ENCODE assay signal across 2 cellular contexts in the genomic region with DNA sequence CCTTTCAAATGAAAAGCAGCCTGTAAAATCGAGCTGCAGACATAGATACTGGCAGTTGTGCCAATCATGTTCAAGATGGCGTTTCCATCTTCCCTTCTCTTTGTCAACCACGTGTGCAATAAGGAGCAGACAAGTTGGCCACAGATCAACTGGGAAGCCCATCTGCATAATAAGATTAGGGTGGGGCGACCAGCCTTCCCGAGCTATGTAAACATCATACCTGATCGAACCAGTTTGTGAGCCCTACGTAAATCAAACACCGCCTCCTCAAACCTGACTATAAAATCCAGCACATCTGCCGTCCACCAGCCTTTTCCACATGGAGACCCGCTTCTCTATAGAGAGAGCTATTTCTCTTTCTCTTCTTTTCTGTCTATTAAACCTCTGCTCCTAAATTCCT.
TF ChIP-seq lines count a peak whose summit lies in the region.

No MANE protein-coding gene starts in this region.

TF ChIP-seq in GM23338, 12 proteins besides CTCF, POLR2A, EP300 and RAD21 (continued from another document):
- TF ChIP-seq, protein P1, sequence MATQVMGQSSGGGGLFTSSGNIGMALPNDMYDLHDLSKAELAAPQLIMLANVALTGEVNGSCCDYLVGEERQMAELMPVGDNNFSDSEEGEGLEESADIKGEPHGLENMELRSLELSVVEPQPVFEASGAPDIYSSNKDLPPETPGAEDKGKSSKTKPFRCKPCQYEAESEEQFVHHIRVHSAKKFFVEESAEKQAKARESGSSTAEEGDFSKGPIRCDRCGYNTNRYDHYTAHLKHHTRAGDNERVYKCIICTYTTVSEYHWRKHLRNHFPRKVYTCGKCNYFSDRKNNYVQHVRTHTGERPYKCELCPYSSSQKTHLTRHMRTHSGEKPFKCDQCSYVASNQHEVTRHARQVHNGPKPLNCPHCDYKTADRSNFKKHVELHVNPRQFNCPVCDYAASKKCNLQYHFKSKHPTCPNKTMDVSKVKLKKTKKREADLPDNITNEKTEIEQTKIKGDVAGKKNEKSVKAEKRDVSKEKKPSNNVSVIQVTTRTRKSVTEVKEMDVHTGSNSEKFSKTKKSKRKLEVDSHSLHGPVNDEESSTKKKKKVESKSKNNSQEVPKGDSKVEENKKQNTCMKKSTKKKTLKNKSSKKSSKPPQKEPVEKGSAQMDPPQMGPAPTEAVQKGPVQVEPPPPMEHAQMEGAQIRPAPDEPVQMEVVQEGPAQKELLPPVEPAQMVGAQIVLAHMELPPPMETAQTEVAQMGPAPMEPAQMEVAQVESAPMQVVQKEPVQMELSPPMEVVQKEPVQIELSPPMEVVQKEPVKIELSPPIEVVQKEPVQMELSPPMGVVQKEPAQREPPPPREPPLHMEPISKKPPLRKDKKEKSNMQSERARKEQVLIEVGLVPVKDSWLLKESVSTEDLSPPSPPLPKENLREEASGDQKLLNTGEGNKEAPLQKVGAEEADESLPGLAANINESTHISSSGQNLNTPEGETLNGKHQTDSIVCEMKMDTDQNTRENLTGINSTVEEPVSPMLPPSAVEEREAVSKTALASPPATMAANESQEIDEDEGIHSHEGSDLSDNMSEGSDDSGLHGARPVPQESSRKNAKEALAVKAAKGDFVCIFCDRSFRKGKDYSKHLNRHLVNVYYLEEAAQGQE (IDR thresholded peaks at IDR 0.05; ENCODE audit: unreplicated experiment): no peak
- TF ChIP-seq EZH2 (IDR thresholded peaks at IDR 0.05; ENCODE audit: low read depth, unreplicated experiment) (no peak), POLR2AphosphoS5 (IDR thresholded peaks at IDR 0.05; ENCODE audit: low read depth) (no peak), ETS1 (IDR thresholded peaks at IDR 0.05) (no peak), STAT1 (IDR thresholded peaks at IDR 0.05; ENCODE audit: unreplicated experiment) (no peak), ZNF331 (CRISPR knock-in tag; IDR thresholded peaks at IDR 0.05; ENCODE audit: low read depth) (no peak), ZNF114 (CRISPR knock-in tag; IDR thresholded peaks at IDR 0.05) (no peak), NANOG (IDR thresholded peaks at IDR 0.05; ENCODE audit: borderline replicate concordance) (no peak)
- TF ChIP-seq, protein P2, sequence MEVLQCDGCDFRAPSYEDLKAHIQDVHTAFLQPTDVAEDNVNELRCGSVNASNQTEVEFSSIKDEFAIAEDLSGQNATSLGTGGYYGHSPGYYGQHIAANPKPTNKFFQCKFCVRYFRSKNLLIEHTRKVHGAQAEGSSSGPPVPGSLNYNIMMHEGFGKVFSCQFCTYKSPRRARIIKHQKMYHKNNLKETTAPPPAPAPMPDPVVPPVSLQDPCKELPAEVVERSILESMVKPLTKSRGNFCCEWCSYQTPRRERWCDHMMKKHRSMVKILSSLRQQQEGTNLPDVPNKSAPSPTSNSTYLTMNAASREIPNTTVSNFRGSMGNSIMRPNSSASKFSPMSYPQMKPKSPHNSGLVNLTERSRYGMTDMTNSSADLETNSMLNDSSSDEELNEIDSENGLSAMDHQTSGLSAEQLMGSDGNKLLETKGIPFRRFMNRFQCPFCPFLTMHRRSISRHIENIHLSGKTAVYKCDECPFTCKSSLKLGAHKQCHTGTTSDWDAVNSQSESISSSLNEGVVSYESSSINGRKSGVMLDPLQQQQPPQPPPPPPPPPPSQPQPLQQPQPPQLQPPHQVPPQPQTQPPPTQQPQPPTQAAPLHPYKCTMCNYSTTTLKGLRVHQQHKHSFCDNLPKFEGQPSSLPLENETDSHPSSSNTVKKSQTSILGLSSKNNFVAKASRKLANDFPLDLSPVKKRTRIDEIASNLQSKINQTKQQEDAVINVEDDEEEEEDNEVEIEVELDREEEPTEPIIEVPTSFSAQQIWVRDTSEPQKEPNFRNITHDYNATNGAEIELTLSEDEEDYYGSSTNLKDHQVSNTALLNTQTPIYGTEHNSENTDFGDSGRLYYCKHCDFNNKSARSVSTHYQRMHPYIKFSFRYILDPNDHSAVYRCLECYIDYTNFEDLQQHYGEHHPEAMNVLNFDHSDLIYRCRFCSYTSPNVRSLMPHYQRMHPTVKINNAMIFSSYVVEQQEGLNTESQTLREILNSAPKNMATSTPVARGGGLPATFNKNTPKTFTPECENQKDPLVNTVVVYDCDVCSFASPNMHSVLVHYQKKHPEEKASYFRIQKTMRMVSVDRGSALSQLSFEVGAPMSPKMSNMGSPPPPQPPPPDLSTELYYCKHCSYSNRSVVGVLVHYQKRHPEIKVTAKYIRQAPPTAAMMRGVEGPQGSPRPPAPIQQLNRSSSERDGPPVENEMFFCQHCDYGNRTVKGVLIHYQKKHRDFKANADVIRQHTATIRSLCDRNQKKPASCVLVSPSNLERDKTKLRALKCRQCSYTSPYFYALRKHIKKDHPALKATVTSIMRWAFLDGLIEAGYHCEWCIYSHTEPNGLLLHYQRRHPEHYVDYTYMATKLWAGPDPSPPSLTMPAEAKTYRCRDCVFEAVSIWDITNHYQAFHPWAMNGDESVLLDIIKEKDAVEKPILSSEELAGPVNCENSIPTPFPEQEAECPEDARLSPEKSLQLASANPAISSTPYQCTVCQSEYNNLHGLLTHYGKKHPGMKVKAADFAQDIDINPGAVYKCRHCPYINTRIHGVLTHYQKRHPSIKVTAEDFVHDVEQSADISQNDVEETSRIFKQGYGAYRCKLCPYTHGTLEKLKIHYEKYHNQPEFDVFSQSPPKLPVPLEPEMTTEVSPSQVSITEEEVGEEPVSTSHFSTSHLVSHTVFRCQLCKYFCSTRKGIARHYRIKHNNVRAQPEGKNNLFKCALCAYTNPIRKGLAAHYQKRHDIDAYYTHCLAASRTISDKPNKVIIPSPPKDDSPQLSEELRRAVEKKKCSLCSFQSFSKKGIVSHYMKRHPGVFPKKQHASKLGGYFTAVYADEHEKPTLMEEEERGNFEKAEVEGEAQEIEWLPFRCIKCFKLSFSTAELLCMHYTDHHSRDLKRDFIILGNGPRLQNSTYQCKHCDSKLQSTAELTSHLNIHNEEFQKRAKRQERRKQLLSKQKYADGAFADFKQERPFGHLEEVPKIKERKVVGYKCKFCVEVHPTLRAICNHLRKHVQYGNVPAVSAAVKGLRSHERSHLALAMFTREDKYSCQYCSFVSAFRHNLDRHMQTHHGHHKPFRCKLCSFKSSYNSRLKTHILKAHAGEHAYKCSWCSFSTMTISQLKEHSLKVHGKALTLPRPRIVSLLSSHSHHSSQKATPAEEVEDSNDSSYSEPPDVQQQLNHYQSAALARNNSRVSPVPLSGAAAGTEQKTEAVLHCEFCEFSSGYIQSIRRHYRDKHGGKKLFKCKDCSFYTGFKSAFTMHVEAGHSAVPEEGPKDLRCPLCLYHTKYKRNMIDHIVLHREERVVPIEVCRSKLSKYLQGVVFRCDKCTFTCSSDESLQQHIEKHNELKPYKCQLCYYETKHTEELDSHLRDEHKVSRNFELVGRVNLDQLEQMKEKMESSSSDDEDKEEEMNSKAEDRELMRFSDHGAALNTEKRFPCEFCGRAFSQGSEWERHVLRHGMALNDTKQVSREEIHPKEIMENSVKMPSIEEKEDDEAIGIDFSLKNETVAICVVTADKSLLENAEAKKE (CRISPR knock-in tag; IDR thresholded peaks at IDR 0.05): no peak

TF ChIP-seq in WTC11, 78 proteins besides CTCF, POLR2A, EP300 and RAD21 (continued from another document):
- TF ChIP-seq ARID4B (CRISPR knock-in tag; IDR thresholded peaks at IDR 0.05; ENCODE audit: borderline replicate concordance): no peak
- TF ChIP-seq AFF4 (CRISPR knock-in tag; IDR thresholded peaks at IDR 0.05; ENCODE audit: borderline replicate concordance): no peak
- no peak for TF ChIP-seq NFYB (CRISPR knock-in tag; conservative IDR thresholded peaks at IDR 0.05; ENCODE audit: low read depth)
- TF ChIP-seq E2F4 (CRISPR knock-in tag; IDR thresholded peaks at IDR 0.05; ENCODE audit: borderline replicate concordance, low read depth): no peak
- TF ChIP-seq ZNF232 (CRISPR knock-in tag; IDR thresholded peaks at IDR 0.05): no peak
- no peak for TF ChIP-seq OVOL2 (CRISPR knock-in tag; IDR thresholded peaks at IDR 0.05; ENCODE audit: borderline replicate concordance)
- TF ChIP-seq, protein P3, sequence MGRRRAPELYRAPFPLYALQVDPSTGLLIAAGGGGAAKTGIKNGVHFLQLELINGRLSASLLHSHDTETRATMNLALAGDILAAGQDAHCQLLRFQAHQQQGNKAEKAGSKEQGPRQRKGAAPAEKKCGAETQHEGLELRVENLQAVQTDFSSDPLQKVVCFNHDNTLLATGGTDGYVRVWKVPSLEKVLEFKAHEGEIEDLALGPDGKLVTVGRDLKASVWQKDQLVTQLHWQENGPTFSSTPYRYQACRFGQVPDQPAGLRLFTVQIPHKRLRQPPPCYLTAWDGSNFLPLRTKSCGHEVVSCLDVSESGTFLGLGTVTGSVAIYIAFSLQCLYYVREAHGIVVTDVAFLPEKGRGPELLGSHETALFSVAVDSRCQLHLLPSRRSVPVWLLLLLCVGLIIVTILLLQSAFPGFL (CRISPR knock-in tag; IDR thresholded peaks at IDR 0.05; ENCODE audit: borderline replicate concordance): no peak
- TF ChIP-seq ELF4 (CRISPR knock-in tag; IDR thresholded peaks at IDR 0.05; ENCODE audit: low read depth): no peak
- no peak for TF ChIP-seq ATF3 (CRISPR knock-in tag; conservative IDR thresholded peaks at IDR 0.05)
